ENCODE assay signal across 7 cellular contexts in the genomic region with DNA sequence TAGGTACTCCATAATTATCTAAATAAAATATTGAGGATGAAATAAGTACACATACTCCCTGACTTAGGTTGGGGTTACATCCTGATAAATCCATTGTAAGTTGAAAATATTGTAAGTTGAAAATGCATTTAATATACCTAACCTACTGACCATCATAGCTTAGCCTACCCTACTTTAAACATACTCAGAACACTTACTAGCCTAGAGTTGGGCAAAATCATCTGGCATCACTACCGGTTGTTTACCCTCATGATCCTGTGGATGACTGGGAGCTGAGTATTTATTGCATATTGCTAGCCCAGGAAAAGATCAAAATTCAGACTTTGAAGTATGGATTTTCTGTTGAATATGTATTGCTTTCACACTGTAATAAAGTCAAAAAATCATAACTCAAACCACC.
"Had no signal": no experiment of that assay in that cellular context is flagged by ENCODE, and none has a peak within 500 bp of the region (broad histone marks: within the 10 kb centered on the region; RNA-seq: fewer than 3 reads in every experiment).

No MANE protein-coding gene starts in this region.

- H3K4me3 ChIP-seq: GM12878 had no signal

- DNase-seq: GDM1, GF-D8 had no signal

- ATAC-seq: GM12878 had no signal

- FAIRE-seq: GM12878, GM12891, GM12892, GM18507, GM19239 had no signal
